ENCODE assay signal across 8 cellular contexts in genomic region chr12:46798648-46799047, GRCh38.
"Had no signal": no experiment of that assay in that cellular context is flagged by ENCODE, and none has a peak within 500 bp of the region (broad histone marks: within the 10 kb centered on the region; RNA-seq: fewer than 3 reads in every experiment).

No MANE protein-coding gene starts in this region.

- ATAC-seq: GM12878 had no signal

- FAIRE-seq: G401.6, GM12878, GM12891, GM12892, GM18507, GM19239 had no signal

- DNase-seq: GDM1, GF-D8 had no signal

- H3K4me3 ChIP-seq: GM12878 had no signal
